In genomic region chr3:8663177-8664061, GRCh38 we compare ENCODE assay signal across 9 cellular contexts.
A peak's percentile ranks its signal among the peaks of the same experiment; 100 is the strongest.
DNase-seq lines count a peak whose midpoint lies in the region; ATAC-seq and TF ChIP-seq lines count a peak whose summit lies in the region.
"Had no signal": no experiment of that assay in that cellular context is flagged by ENCODE, and none has a peak within 500 bp of the region (broad histone marks: within the 10 kb centered on the region; RNA-seq: fewer than 3 reads in every experiment).

No MANE protein-coding gene starts in this region.

- no peaks in the 10 kb centered on the region for H3K9me3 ChIP-seq in NT2/D1 (ENCODE audit: insufficient read depth, low read length)
- H3K9me3 ChIP-seq: neutrophil had no signal

- peak; percentile 63 for TF ChIP-seq CTCF in astrocyte of the cerebellum (IDR thresholded peaks at IDR 0.05; ENCODE audit: low read depth, low read length, missing control alignments)

- ATAC-seq in HG03354 (IDR thresholded peaks at IDR 0.05; ENCODE audit: poor library complexity, severe bottlenecking, unreplicated experiment) = peak; percentile 62
- ATAC-seq in GM18870 (IDR thresholded peaks at IDR 0.05; ENCODE audit: unreplicated experiment) = no peak

- H3K4me3 ChIP-seq in NT2/D1 (ENCODE audit: insufficient read length, low read depth) = no peak overlapping the region
- no peak overlapping the region for H3K4me3 ChIP-seq in astrocyte of the cerebellum (ENCODE audit: low read depth, low read length)

- no peaks in the 10 kb centered on the region for H3K36me3 ChIP-seq in NT2/D1 (ENCODE audit: insufficient read depth, insufficient read length, low read length)
- H3K36me3 ChIP-seq: neutrophil had no signal

- H3K9ac ChIP-seq in NT2/D1 (ENCODE audit: insufficient read length, low read depth) = no peak overlapping the region

- peaks cover 14% of the 10 kb centered on the region for H3K4me1 ChIP-seq in NT2/D1 (ENCODE audit: insufficient read depth, insufficient read length)

- in situ Hi-C loops in ACHN (cut with HindIII; ENCODE audit: low pct_ligation_motif_present, low pct_unique_long_range_greater_than_20kb, low sequenced_read_pairs) = no loop called here
- in situ Hi-C loops in astrocyte of the cerebellum (cut with HindIII; ENCODE audit: low sequenced_read_pairs) = no loop called here

- peak; percentile 75 for DNase-seq in ACHN
- DNase-seq in ELR (ENCODE audit: low read depth) = peak; percentile 82
- peak; percentile 78 for DNase-seq in NT2/D1 (ENCODE audit: low read depth, low spot score)
- DNase-seq in astrocyte of the cerebellum (ENCODE audit: low read depth) = peak; percentile 53
- peak; percentile 85 for DNase-seq in iPS-NIHi11 (ENCODE audit: low spot score)
- DNase-seq in stimulated activated CD4-positive, alpha-beta T cell treated with anti-CD3 and anti-CD28 coated beads, Interleukin-4, amount 100 ng/mL, for 24 hours = peak; percentile 40

- no peaks in the 10 kb centered on the region for H3K27me3 ChIP-seq in NT2/D1 (ENCODE audit: insufficient read depth, insufficient read length)
